In genomic region chr16:74107795-74108610, GRCh38 we compare ENCODE assay signal across 8 cellular contexts.
DNase-seq lines count a peak whose midpoint lies in the region; ATAC-seq and TF ChIP-seq lines count a peak whose summit lies in the region.

No MANE protein-coding gene starts in this region.

- H3K36me3 Mint-ChIP-seq in activated naive CD4-positive, alpha-beta T cell treated with anti-CD3 and anti-CD28 coated beads for 36 hours (ENCODE audit: low read depth) = no peaks in the 10 kb centered on the region
- H3K36me3 Mint-ChIP-seq in immature natural killer cell = no peaks in the 10 kb centered on the region
- no peaks in the 10 kb centered on the region for H3K36me3 Mint-ChIP-seq in stimulated activated memory B cell treated with anti-CD40 and anti-IgM and Interleukin-4, amounts not matched to agents 10 μg/mL and 1 μg/mL and 100 μg/mL, for 72 hours

- CTCF ChIA-PET in HEK293T (lab: Yijun Ruan, JAX) = interaction anchor here (0.6 to 1.1 kb wide), 5 partner anchors 10 to 224 kb away, joined by 3 to 4 read pairs (median 3); no protein-coding TSS in a partner anchor
- CTCF ChIA-PET in activated naive CD4-positive, alpha-beta T cell treated with anti-CD3 and anti-CD28 coated beads for 36 hours (lab: Charles Lee) = interaction anchor here (1.2 to 2.5 kb wide), 4 partner anchors 16 to 217 kb away, joined by 3 to 9 read pairs (median 4); no protein-coding TSS in a partner anchor

- no peak overlapping the region for H3K27ac Mint-ChIP-seq in activated naive CD4-positive, alpha-beta T cell treated with anti-CD3 and anti-CD28 coated beads for 36 hours
- no peak overlapping the region for H3K27ac Mint-ChIP-seq in immature natural killer cell
- H3K27ac Mint-ChIP-seq in stimulated activated memory B cell treated with anti-CD40 and anti-IgM and Interleukin-4, amounts not matched to agents 10 μg/mL and 1 μg/mL and 100 μg/mL, for 72 hours = no peak overlapping the region

- no peak for ATAC-seq in stimulated activated memory B cell treated with anti-CD40 and anti-IgM and Interleukin-4, amounts not matched to agents 10 μg/mL and 1 μg/mL and 100 μg/mL, for 72 hours

- H3K27me3 Mint-ChIP-seq in activated naive CD4-positive, alpha-beta T cell treated with anti-CD3 and anti-CD28 coated beads for 36 hours (ENCODE audit: low read depth) = no peaks in the 10 kb centered on the region
- peaks cover 2 to 5% (median 4%) of the 10 kb centered on the region in 3 donors for H3K27me3 Mint-ChIP-seq in immature natural killer cell (ENCODE audit: low read depth in 3 of 3)
- peaks cover 10% of the 10 kb centered on the region for H3K27me3 Mint-ChIP-seq in stimulated activated memory B cell treated with anti-CD40 and anti-IgM and Interleukin-4, amounts not matched to agents 10 μg/mL and 1 μg/mL and 100 μg/mL, for 72 hours

- intact Hi-C loops in activated naive CD4-positive, alpha-beta T cell treated with anti-CD3 and anti-CD28 coated beads for 36 hours (cut with micrococcal nuclease) = loop anchor here (10.0 kb wide), 1 partner anchor 167 kb away; no protein-coding TSS in a partner anchor

- POLR2A ChIA-PET in HEK293T (lab: Yijun Ruan, JAX) = no interaction called here

- DNase-seq in A172 (ENCODE audit: low spot score) = peak; percentile 57
- DNase-seq in ELF-1 (ENCODE audit: low read depth, low spot score) = peak; percentile 77
- peak; percentile 57 for DNase-seq in HEK293T (ENCODE audit: extremely low spot score)
- peak; percentile 15 for DNase-seq in NCI-H526 treated with DMSO at 0.1 percent for 48 hours (lab: John Stamatoyannopoulos, UW)
- peak; percentile 53 for DNase-seq in activated naive CD4-positive, alpha-beta T cell treated with anti-CD3 and anti-CD28 coated beads for 36 hours
- DNase-seq in immature natural killer cell = no peak
- DNase-seq in mucosa of gallbladder (ENCODE audit: low spot score) = no peak

- H3K4me3 Mint-ChIP-seq in activated naive CD4-positive, alpha-beta T cell treated with anti-CD3 and anti-CD28 coated beads for 36 hours = peak overlapping the region; percentile 22
- peak overlapping the region; percentile 9 to 74 (median 41) for H3K4me3 Mint-ChIP-seq in immature natural killer cell
- peak overlapping the region; percentile 17 for H3K4me3 Mint-ChIP-seq in stimulated activated memory B cell treated with anti-CD40 and anti-IgM and Interleukin-4, amounts not matched to agents 10 μg/mL and 1 μg/mL and 100 μg/mL, for 72 hours

- H3K4me1 Mint-ChIP-seq in activated naive CD4-positive, alpha-beta T cell treated with anti-CD3 and anti-CD28 coated beads for 36 hours (ENCODE audit: low read depth) = peaks cover 3% of the 10 kb centered on the region
- H3K4me1 Mint-ChIP-seq in immature natural killer cell = peaks cover 3 to 8% of the 10 kb centered on the region in 2 donors
- peaks cover 7% of the 10 kb centered on the region for H3K4me1 Mint-ChIP-seq in stimulated activated memory B cell treated with anti-CD40 and anti-IgM and Interleukin-4, amounts not matched to agents 10 μg/mL and 1 μg/mL and 100 μg/mL, for 72 hours

- H3K9me3 Mint-ChIP-seq in activated naive CD4-positive, alpha-beta T cell treated with anti-CD3 and anti-CD28 coated beads for 36 hours = no peaks in the 10 kb centered on the region
- H3K9me3 Mint-ChIP-seq in immature natural killer cell = no peaks in the 10 kb centered on the region
- H3K9me3 Mint-ChIP-seq in stimulated activated memory B cell treated with anti-CD40 and anti-IgM and Interleukin-4, amounts not matched to agents 10 μg/mL and 1 μg/mL and 100 μg/mL, for 72 hours = no peaks in the 10 kb centered on the region

TF ChIP-seq in HEK293T, 16 proteins besides CTCF, POLR2A, EP300 and RAD21:
- no peak for TF ChIP-seq SUZ12 (IDR thresholded peaks at IDR 0.05)
- TF ChIP-seq FOXK2 (IDR thresholded peaks at IDR 0.05) = no peak
- no peak for TF ChIP-seq NFRKB (IDR thresholded peaks at IDR 0.05)
- TF ChIP-seq PKNOX1 (IDR thresholded peaks at IDR 0.05) = no peak
- TF ChIP-seq ELF4 (IDR thresholded peaks at IDR 0.05) = no peak
- no peak for TF ChIP-seq TARDBP (IDR thresholded peaks at IDR 0.05)
- no peak for TF ChIP-seq HDGF (IDR thresholded peaks at IDR 0.05; ENCODE audit: borderline replicate concordance)
- TF ChIP-seq SP1 (IDR thresholded peaks at IDR 0.05) = no peak
- no peak for TF ChIP-seq FOXA1 (IDR thresholded peaks at IDR 0.05)
- no peak for TF ChIP-seq ARNT (IDR thresholded peaks at IDR 0.05)
- no peak for TF ChIP-seq CTBP1 (IDR thresholded peaks at IDR 0.05; ENCODE audit: borderline replicate concordance)

Comparison
In these comparisons a context has a peak if more than half of its experiments do, and no peak if none do; other contexts are left out.
1. DNase-seq: peak in A172 (single experiment), ELF-1 (single experiment), HEK293T (single experiment), NCI-H526 treated with DMSO at 0.1 percent for 48 hours (single experiment) and activated naive CD4-positive, alpha-beta T cell treated with anti-CD3 and anti-CD28 coated beads for 36 hours (single experiment); none in immature natural killer cell (0 of 3) and mucosa of gallbladder (single experiment).
2. Peak in every context shown above with its lines, with median percentiles within 50 percentile points of each other: H3K4me3 Mint-ChIP-seq.